12 cellular contexts compared by ENCODE assay signal in genomic region chr17:76638263-76638662, GRCh38. TPM values are rescaled to one million over a fixed set of nuclear protein-coding genes. Genes with fewer than 3 reads are reported as not detected.
"Had no signal": no experiment of that assay in that cellular context is flagged by ENCODE, and none has a peak within 500 bp of the region (broad histone marks: within the 10 kb centered on the region; RNA-seq: fewer than 3 reads in every experiment).

No MANE protein-coding gene starts in this region.

- H3K27ac ChIP-seq: GM23248 had no signal

- FAIRE-seq: H1, H54 had no signal

- H3K27ac Mint-ChIP-seq: GM23338, HFFc6 had no signal

- H2AFZ ChIP-seq: GM23248, GM23338 had no signal

- H3K4me1 ChIP-seq: HAP-1 had no signal

- H3K4me3 Mint-ChIP-seq: GM23338, H9, HFFc6 had no signal

- H3K9me3 ChIP-seq: HAP-1 had no signal

- H3K4me2 ChIP-seq: GM23338 had no signal

- H3K9me3 Mint-ChIP-seq: GM23338, H9, HFFc6 had no signal

- DNase-seq: GM23248, GOT3, H7, H9, HCEC 1CT, HFFc6 had no signal

- H3K9ac ChIP-seq: GM23248 had no signal

- H3K4me3 ChIP-seq: GM23248, GM23338, HAP-1 had no signal

- H3K36me3 ChIP-seq: HAP-1 had no signal

- ATAC-seq: GM23338, HCT116 had no signal

RNA-seq across cellular contexts. Expression of gene ST6GALNAC1, which starts 5.3 kb away (rescaled TPM):
- total RNA-seq: GM23248, GM23338, H1, H4, H7, H9, HFFc6 had no signal
- polyA plus RNA-seq: GM23248, GM23338, H1 had no signal

RNA-seq across cellular contexts. Expression of gene ST6GALNAC2, which starts 52.6 kb away (rescaled TPM):
- total RNA-seq: H1 had no signal
- polyA plus RNA-seq: GM23338 had no signal
